19 cellular contexts compared by ENCODE assay signal in the genomic region with DNA sequence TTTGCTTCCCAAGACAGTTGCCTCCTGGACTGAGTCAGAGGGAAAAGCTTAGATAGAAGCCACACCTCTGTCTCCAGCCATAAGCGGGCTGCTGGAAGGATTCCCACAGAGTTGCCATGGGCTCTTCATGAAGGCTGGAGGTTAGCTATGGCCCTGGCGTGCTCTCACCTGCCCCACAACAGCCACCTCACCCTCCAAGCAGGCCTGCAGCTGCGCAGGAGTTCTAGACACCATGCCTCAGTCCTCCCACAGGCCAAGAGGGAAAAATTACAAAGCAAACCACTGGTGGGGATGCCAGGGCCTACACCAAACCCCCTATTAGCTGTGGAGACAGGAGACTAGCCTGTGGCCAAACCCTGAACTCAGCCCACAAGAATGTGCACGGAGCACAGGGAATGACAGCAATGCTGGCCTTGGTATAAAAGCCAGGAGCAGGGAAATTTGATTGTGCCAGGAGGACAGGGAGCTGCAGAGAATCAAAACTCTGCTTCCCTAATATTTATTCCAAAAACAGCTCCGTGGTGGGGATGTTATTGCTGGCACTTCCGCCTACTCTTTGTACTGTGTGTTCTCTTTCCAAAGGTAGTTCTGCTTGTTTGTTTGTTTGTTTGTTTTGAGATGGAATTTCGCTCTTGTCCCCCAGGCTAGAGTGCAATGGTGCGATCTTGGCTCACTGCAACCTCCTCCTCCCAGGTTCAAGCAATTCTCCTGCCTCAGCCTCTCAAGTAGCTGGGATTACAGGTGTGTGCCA.
DNase-seq lines count a peak whose midpoint lies in the region; ATAC-seq, FAIRE-seq and TF ChIP-seq lines count a peak whose summit lies in the region.
"Had no signal": no experiment of that assay in that cellular context is flagged by ENCODE, and none has a peak within 500 bp of the region (broad histone marks: within the 10 kb centered on the region; RNA-seq: fewer than 3 reads in every experiment).

No MANE protein-coding gene starts in this region.

- in situ Hi-C loops in ACHN (cut with HindIII; ENCODE audit: low pct_ligation_motif_present, low pct_unique_long_range_greater_than_20kb, low sequenced_read_pairs), result no loop called here

- H3K27ac ChIP-seq in astrocyte (ENCODE audit: low read depth, low read length) (peak overlapping the region; percentile 56), foreskin keratinocyte (no peak overlapping the region), thyroid gland (no peak overlapping the region)

- H3K4me3 ChIP-seq in astrocyte (ENCODE audit: insufficient read depth, low read depth, low read length) (no peak overlapping the region), thyroid gland (replicated peaks in 1 of 3) (no peak overlapping the region)
- H3K4me3 ChIP-seq: GM12878 had no signal

- H3K36me3 ChIP-seq in astrocyte (ENCODE audit: insufficient read depth, low read length), result no peaks in the 10 kb centered on the region
- H3K36me3 ChIP-seq in thyroid gland, result no peaks in the 10 kb centered on the region

- peaks cover 4% of the 10 kb centered on the region for H3K9me3 Mint-ChIP-seq in astrocyte (ENCODE audit: unreplicated experiment)
- H3K9me3 Mint-ChIP-seq: activated CD4-positive, alpha-beta memory T cell treated with anti-CD3 and anti-CD28 coated beads for 36 hours; brain; memory B cell had no signal

- peak overlapping the region; percentile 18 for H3K9ac ChIP-seq in astrocyte (ENCODE audit: low read length)

- 85 to 88% methylated on average over 6 to 8 of the region's 8 CpGs for WGBS in thyroid gland, 2 donors

- peak overlapping the region; percentile 37 for H3K4me2 ChIP-seq in astrocyte (ENCODE audit: low read length)

- peak overlapping the region; percentile 4 for H3K4me3 Mint-ChIP-seq in astrocyte (ENCODE audit: unreplicated experiment)
- H3K4me3 Mint-ChIP-seq: activated CD4-positive, alpha-beta memory T cell treated with anti-CD3 and anti-CD28 coated beads for 36 hours; brain; memory B cell had no signal

- H3K9me3 ChIP-seq in astrocyte (ENCODE audit: insufficient read depth, low read depth, low read length), result no peaks in the 10 kb centered on the region
- no peaks in the 10 kb centered on the region for H3K9me3 ChIP-seq in thyroid gland

- H3K27ac Mint-ChIP-seq in astrocyte (ENCODE audit: unreplicated experiment), result peak overlapping the region; percentile 84
- H3K27ac Mint-ChIP-seq: activated CD4-positive, alpha-beta memory T cell treated with anti-CD3 and anti-CD28 coated beads for 36 hours; brain; memory B cell had no signal

- intact Hi-C loops in thyroid gland (cut with DNase I), result no loop called here

- no peaks in the 10 kb centered on the region for H4K20me1 ChIP-seq in astrocyte (ENCODE audit: insufficient read depth, low read length)

- no peaks in the 10 kb centered on the region for H3K79me2 ChIP-seq in astrocyte (ENCODE audit: insufficient read depth, low read length)

- H3K4me1 ChIP-seq in astrocyte (ENCODE audit: insufficient read depth, low read length), result peaks cover 12% of the 10 kb centered on the region
- H3K4me1 ChIP-seq in foreskin keratinocyte, result peaks cover 24% of the 10 kb centered on the region
- no peaks in the 10 kb centered on the region for H3K4me1 ChIP-seq in thyroid gland

- DNase-seq in ACHN (peak; percentile 23), HTR-8/SVneo (ENCODE audit: insufficient read length, low spot score) (peak; percentile 35), astrocyte (ENCODE audit: low read depth) (peak; percentile 94), foreskin keratinocyte (peak; percentile 98 to 99), thyroid gland (no peak)
- DNase-seq: activated CD4-positive, alpha-beta memory T cell treated with anti-CD3 and anti-CD28 coated beads for 36 hours; DMS 273 treated with DMSO at 0.1 percent for 48 hours; NCI-H1092; NCI-H2227 treated with DMSO at 0.1 percent for 48 hours; nucleus accumbens; T-helper 2 cell had no signal

- H2AFZ ChIP-seq in astrocyte (ENCODE audit: low read depth, low read length), result peak overlapping the region; percentile 50

- peaks cover 13% of the 10 kb centered on the region for H3K4me1 Mint-ChIP-seq in astrocyte (ENCODE audit: low read depth, unreplicated experiment)
- H3K4me1 Mint-ChIP-seq: brain, memory B cell had no signal

- no peak for FAIRE-seq in HTR-8/SVneo (lab: Jason Lieb, UNC)
- FAIRE-seq in astrocyte (lab: Jason Lieb, UNC), result no peak
- FAIRE-seq: A204.1, endometrium, GM12878 had no signal

- H3K36me3 Mint-ChIP-seq in astrocyte (ENCODE audit: low read depth, unreplicated experiment), result no peaks in the 10 kb centered on the region
- H3K36me3 Mint-ChIP-seq: activated CD4-positive, alpha-beta memory T cell treated with anti-CD3 and anti-CD28 coated beads for 36 hours; brain; memory B cell had no signal

- no peak for TF ChIP-seq CTCF in astrocyte (IDR thresholded peaks at IDR 0.05; ENCODE audit: insufficient read depth, low read depth, low read length)
- no peak for TF ChIP-seq CTCF in foreskin keratinocyte (conservative IDR thresholded peaks at IDR 0.05)
- no peak for TF ChIP-seq CTCF in thyroid gland (IDR thresholded peaks at IDR 0.05)

- peaks cover 6% of the 10 kb centered on the region for H3K27me3 Mint-ChIP-seq in astrocyte (ENCODE audit: low read depth, unreplicated experiment)
- H3K27me3 Mint-ChIP-seq: activated CD4-positive, alpha-beta memory T cell treated with anti-CD3 and anti-CD28 coated beads for 36 hours; memory B cell had no signal

- H3K27me3 ChIP-seq in astrocyte (ENCODE audit: insufficient read depth, low read length) (peaks cover 4% of the 10 kb centered on the region), foreskin keratinocyte (no peaks in the 10 kb centered on the region), thyroid gland (no peaks in the 10 kb centered on the region)

- ATAC-seq in foreskin keratinocyte, result peak; percentile 97
- no peak for ATAC-seq in HG03378 (IDR thresholded peaks at IDR 0.05; ENCODE audit: unreplicated experiment)
- no peak for ATAC-seq in HG02852 (IDR thresholded peaks at IDR 0.05; ENCODE audit: unreplicated experiment)
- ATAC-seq in HG03439 (IDR thresholded peaks at IDR 0.05; ENCODE audit: unreplicated experiment), result no peak
- ATAC-seq: GM12878 had no signal

- TF ChIP-seq POLR2A in thyroid gland (IDR thresholded peaks at IDR 0.05), result no peak

Comparison
In these comparisons a context has a peak if more than half of its experiments do, and no peak if none do; other contexts are left out.
1. DNase-seq: peak in ACHN (single experiment), HTR-8/SVneo (single experiment), astrocyte (single experiment) and foreskin keratinocyte (2 of 2); none in thyroid gland (0 of 2).